Comparison of ENCODE assay signal across 30 cellular contexts in genomic region chr4:123871351-123871750, GRCh38.
DNase-seq lines count a peak whose midpoint lies in the region; ATAC-seq and TF ChIP-seq lines count a peak whose summit lies in the region.
"Had no signal": no experiment of that assay in that cellular context is flagged by ENCODE, and none has a peak within 500 bp of the region (broad histone marks: within the 10 kb centered on the region; RNA-seq: fewer than 3 reads in every experiment).

No MANE protein-coding gene starts in this region.

- H4K20me1 ChIP-seq in OCI-LY1 (ENCODE audit: insufficient read depth, low read length) (no peaks in the 10 kb centered on the region), fibroblast of lung (ENCODE audit: control insufficient read depth, extremely low read depth, insufficient read depth, low read length) (no peaks in the 10 kb centered on the region)

- ATAC-seq in GM21515 (IDR thresholded peaks at IDR 0.05; ENCODE audit: unreplicated experiment) (no peak), GM18861 (IDR thresholded peaks at IDR 0.05; ENCODE audit: unreplicated experiment) (no peak)
- ATAC-seq: activated CD4-positive, alpha-beta T cell treated with anti-CD3 and anti-CD28 coated beads for 36 hours; activated T-helper 17 cell treated with anti-CD3 and anti-CD28 coated beads, Interleukin-2, amount 50 U/mL, for 72 hours; naive thymus-derived CD8-positive, alpha-beta T cell; right lobe of liver had no signal

- H2AFZ ChIP-seq in OCI-LY1 (ENCODE audit: low read length) (peak overlapping the region; percentile 65; the same call in 1 of the 2 replicates), fibroblast of lung (ENCODE audit: low read length) (peak overlapping the region; percentile 49)

- DNase-seq in fibroblast of lung (ENCODE audit: low read depth in 2 of 2) (no peak), mesothelial cell of epicardium (ENCODE audit: low spot score in 2 of 2, unreplicated experiment in 2 of 2) (no peak), retina (peak; percentile 36), NCI-H2171 (lab: John Stamatoyannopoulos, UW) (no peak)
- DNase-seq: ACHN; activated CD4-positive, alpha-beta T cell treated with anti-CD3 and anti-CD28 coated beads for 36 hours; activated naive CD4-positive, alpha-beta T cell treated with anti-CD3 and anti-CD28 coated beads, Interleukin-2, amount 50 U/mL, for 16 hours; amniotic stem cell; CD4-positive, alpha-beta memory T cell; DND-41; GOT3; HFFc6; MG63; naive thymus-derived CD8-positive, alpha-beta T cell; NCI-H1105 treated with DMSO at 0.1 percent for 48 hours; NCI-H187 treated with DMSO at 0.1 percent for 48 hours; NCI-H69; right lobe of liver; stimulated activated CD4-positive, alpha-beta T cell treated with anti-CD3 and anti-CD28 coated beads, Interleukin-4, amount 100 ng/mL, for 24 hours; thyroid gland had no signal

- H3K9ac ChIP-seq in OCI-LY1 (ENCODE audit: low read length) (no peak overlapping the region), fibroblast of lung (ENCODE audit: insufficient read depth, low read length) (no peak overlapping the region)
- H3K9ac ChIP-seq: KMS-11 had no signal

- H3K9me3 ChIP-seq in OCI-LY1 (ENCODE audit: low read length) (0 out of 2 replicates have a peak, but pooled peaks cover 3% of the 10 kb centered on the region), fibroblast of lung (ENCODE audit: control insufficient read depth, insufficient read depth, low read depth, low read length) (no peaks in the 10 kb centered on the region)
- H3K9me3 ChIP-seq: MG63, right lobe of liver, thyroid gland had no signal

- no peaks in the 10 kb centered on the region for H3K27me3 Mint-ChIP-seq in mesothelial cell of epicardium (ENCODE audit: low read depth)
- H3K27me3 Mint-ChIP-seq: B cell; CD4-positive, alpha-beta memory T cell had no signal

- no peaks in the 10 kb centered on the region for H3K27me3 ChIP-seq in OCI-LY1 (ENCODE audit: insufficient read depth, low read length)
- no peaks in the 10 kb centered on the region for H3K27me3 ChIP-seq in fibroblast of lung (ENCODE audit: control insufficient read depth, insufficient read depth, low read length)
- H3K27me3 ChIP-seq: MG63, right lobe of liver, thyroid gland had no signal

- no peak overlapping the region for H3K4me3 Mint-ChIP-seq in mesothelial cell of epicardium
- H3K4me3 Mint-ChIP-seq: activated CD4-positive, alpha-beta T cell treated with anti-CD3 and anti-CD28 coated beads for 36 hours; activated T-helper 17 cell treated with anti-CD3 and anti-CD28 coated beads, Interleukin-2, amount 50 U/mL, for 72 hours; B cell; brain; CD4-positive, alpha-beta memory T cell; HFFc6; naive thymus-derived CD8-positive, alpha-beta T cell; T-helper 2 cell treated with Interferon-gamma antibody and Interleukin-4, amounts not matched to agents 5 μg/mL and 100 μg/mL, for 36 hours had no signal

- peaks cover 53% of the 10 kb centered on the region for H3K4me1 Mint-ChIP-seq in mesothelial cell of epicardium
- H3K4me1 Mint-ChIP-seq: activated CD4-positive, alpha-beta T cell treated with anti-CD3 and anti-CD28 coated beads for 36 hours; activated T-helper 17 cell treated with anti-CD3 and anti-CD28 coated beads, Interleukin-2, amount 50 U/mL, for 72 hours; B cell; CD4-positive, alpha-beta memory T cell; naive thymus-derived CD8-positive, alpha-beta T cell had no signal

- TF ChIP-seq CTCF in OCI-LY1 (IDR thresholded peaks at IDR 0.05; ENCODE audit: low read length): no peak
- TF ChIP-seq CTCF in fibroblast of lung (conservative IDR thresholded peaks at IDR 0.05 in 1 of 2, IDR thresholded peaks at IDR 0.05 in 1 of 2; ENCODE audit: low read depth in 1 of 2, low read length in 2 of 2): no peak
- TF ChIP-seq CTCF in mesothelial cell of epicardium (IDR thresholded peaks at IDR 0.05; ENCODE audit: unreplicated experiment): no peak

- H3K27ac ChIP-seq in OCI-LY1 (ENCODE audit: low read depth, low read length, poor library complexity, severe bottlenecking): no peak overlapping the region
- H3K27ac ChIP-seq in fibroblast of lung (ENCODE audit: insufficient read depth, low read length): no peak overlapping the region
- H3K27ac ChIP-seq: HL-60, KMS-11, right lobe of liver, thyroid gland, VCaP had no signal

- H3K79me2 ChIP-seq in OCI-LY1 (ENCODE audit: insufficient read depth, low read length) (no peaks in the 10 kb centered on the region), fibroblast of lung (ENCODE audit: control insufficient read depth, insufficient read depth, low read length) (no peaks in the 10 kb centered on the region)

- H3K4me3 ChIP-seq in OCI-LY1 (ENCODE audit: low read depth, low read length, poor library complexity, severe bottlenecking) (no peak overlapping the region), fibroblast of lung (replicated peaks in 1 of 4; ENCODE audit: control extremely low read depth in 1 of 4, insufficient read depth in 1 of 4, low read depth in 3 of 4, low read length in 4 of 4) (no peak overlapping the region)
- H3K4me3 ChIP-seq: MG63, right lobe of liver, thyroid gland had no signal

- peak overlapping the region; percentile 9; the same call in 1 of the 2 replicates for H3K4me2 ChIP-seq in OCI-LY1 (ENCODE audit: low read length)
- H3K4me2 ChIP-seq in fibroblast of lung (ENCODE audit: extremely low read depth, insufficient read depth, low read length): no peak overlapping the region
- H3K4me2 ChIP-seq: KMS-11 had no signal

- no peaks in the 10 kb centered on the region for H3K9me2 ChIP-seq in OCI-LY1 (ENCODE audit: low read depth, low read length)

- H3K36me3 ChIP-seq in OCI-LY1 (ENCODE audit: insufficient read depth, low read length) (no peaks in the 10 kb centered on the region), fibroblast of lung (ENCODE audit: control insufficient read depth, insufficient read depth, low read length) (no peaks in the 10 kb centered on the region)
- H3K36me3 ChIP-seq: MG63, right lobe of liver, thyroid gland had no signal

- H3K4me1 ChIP-seq in OCI-LY1 (ENCODE audit: insufficient read depth, low read length, severe bottlenecking) (peaks cover 13% of the 10 kb centered on the region), fibroblast of lung (ENCODE audit: control insufficient read depth, extremely low read depth, insufficient read depth, low read length) (no peaks in the 10 kb centered on the region)
- H3K4me1 ChIP-seq: right lobe of liver, thyroid gland had no signal

- peak overlapping the region; percentile 39 for H3K27ac Mint-ChIP-seq in mesothelial cell of epicardium
- H3K27ac Mint-ChIP-seq: activated CD4-positive, alpha-beta T cell treated with anti-CD3 and anti-CD28 coated beads for 36 hours; activated T-helper 17 cell treated with anti-CD3 and anti-CD28 coated beads, Interleukin-2, amount 50 U/mL, for 72 hours; B cell; CD4-positive, alpha-beta memory T cell; HFFc6; naive thymus-derived CD8-positive, alpha-beta T cell; T-helper 2 cell treated with Interferon-gamma antibody and Interleukin-4, amounts not matched to agents 5 μg/mL and 100 μg/mL, for 36 hours had no signal

- H3F3A ChIP-seq in OCI-LY1 (ENCODE audit: insufficient read depth, low read length): no peaks in the 10 kb centered on the region

- peaks cover 5% of the 10 kb centered on the region for H3K9me3 Mint-ChIP-seq in mesothelial cell of epicardium
- H3K9me3 Mint-ChIP-seq: activated T-helper 17 cell treated with anti-CD3 and anti-CD28 coated beads, Interleukin-2, amount 50 U/mL, for 72 hours; HFFc6; T-helper 2 cell treated with Interferon-gamma antibody and Interleukin-4, amounts not matched to agents 5 μg/mL and 100 μg/mL, for 36 hours had no signal

- H3K36me3 Mint-ChIP-seq in mesothelial cell of epicardium: no peaks in the 10 kb centered on the region
- H3K36me3 Mint-ChIP-seq: brain; CD4-positive, alpha-beta memory T cell; naive thymus-derived CD8-positive, alpha-beta T cell had no signal
